In the genomic region with DNA sequence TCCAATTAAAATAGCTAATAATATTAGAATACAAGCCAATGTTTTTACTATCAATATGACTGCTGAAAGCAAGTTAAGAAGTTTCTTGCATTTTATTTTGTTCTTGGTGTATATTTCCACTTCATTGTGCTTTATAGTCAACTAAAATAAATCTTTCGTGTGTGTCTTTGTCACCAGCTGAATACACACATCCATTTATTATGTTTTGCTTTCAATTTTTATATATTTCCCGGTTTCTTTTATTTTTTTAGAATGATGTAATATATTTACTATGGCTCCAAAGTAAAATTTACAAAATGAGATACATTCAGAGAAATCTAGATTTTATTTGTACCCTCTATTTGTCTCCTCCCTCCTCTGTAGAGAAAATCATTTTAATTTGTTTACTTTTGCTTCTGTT, we compare ENCODE assay signal across 8 cellular contexts.
"Had no signal": no experiment of that assay in that cellular context is flagged by ENCODE, and none has a peak within 500 bp of the region (broad histone marks: within the 10 kb centered on the region; RNA-seq: fewer than 3 reads in every experiment).

No MANE protein-coding gene starts in this region.

- H3K36me3 Mint-ChIP-seq: IgD-negative memory B cell had no signal

- H3K27ac ChIP-seq: GM23248, HL-60 had no signal

- H3K4me3 Mint-ChIP-seq: H9, IgD-negative memory B cell had no signal

- H3K4me3 ChIP-seq: GM23248 had no signal

- DNase-seq: GM23248, GOT3, H9, HCEC 1CT, KBM-7 had no signal

- H3K4me1 Mint-ChIP-seq: IgD-negative memory B cell had no signal

- ATAC-seq: HepG2 had no signal

- FAIRE-seq: HepG2 had no signal

- H3K9me3 Mint-ChIP-seq: H9, IgD-negative memory B cell had no signal
